In the genomic region with DNA sequence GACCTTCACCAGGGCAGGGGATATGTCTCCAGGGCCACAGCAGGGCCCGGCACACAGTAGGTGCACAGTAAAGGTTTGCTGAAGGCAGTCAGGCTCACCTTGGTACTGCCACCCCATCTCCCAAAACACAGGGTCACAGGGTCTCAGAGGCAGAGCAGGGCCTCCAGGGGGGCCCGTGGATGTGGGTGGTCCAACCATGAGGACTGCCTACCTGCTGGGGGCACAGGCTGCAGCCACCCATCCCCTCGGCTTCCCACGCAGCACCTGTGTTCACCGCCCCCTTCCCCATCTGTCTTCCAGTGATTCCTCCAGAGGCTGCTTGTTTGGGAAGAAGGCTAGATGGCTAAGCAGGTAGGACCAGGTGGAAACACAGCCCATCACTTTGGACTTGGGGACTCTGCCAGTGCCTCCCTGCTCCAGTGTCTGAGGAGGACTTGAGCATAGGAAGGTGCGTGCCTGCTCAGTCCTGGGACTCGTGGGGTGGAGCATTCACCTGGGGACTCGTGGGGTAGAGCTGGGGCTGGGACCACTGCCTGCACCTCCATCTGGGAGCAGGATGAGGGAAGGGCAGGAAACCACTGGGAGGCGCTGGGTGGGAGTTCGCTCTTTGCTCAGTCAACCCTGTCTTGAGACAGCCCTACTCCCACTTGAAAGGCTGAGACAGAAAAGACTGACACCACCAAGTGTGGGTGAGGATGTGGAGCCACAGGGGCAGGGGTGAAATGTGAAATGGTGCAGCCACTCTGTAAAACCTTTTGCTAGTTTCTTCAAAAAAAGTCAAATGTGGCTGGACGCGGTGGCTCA, we compare ENCODE assay signal across 8 cellular contexts. TPM values are rescaled to one million over a fixed set of nuclear protein-coding genes. Genes with fewer than 3 reads are reported as not detected.
A peak's percentile ranks its signal among the peaks of the same experiment; 100 is the strongest.
DNase-seq lines count a peak whose midpoint lies in the region; ATAC-seq and TF ChIP-seq lines count a peak whose summit lies in the region.

No MANE protein-coding gene starts in this region.

- no peak for ATAC-seq in activated T-cell treated with anti-CD3 and anti-CD28 coated beads, Interleukin-2, amount 50 U/mL, for 4 hours

- TF ChIP-seq CTCF in type B pancreatic cell (conservative IDR thresholded peaks at IDR 0.05), result no peak

- DNase-seq in activated T-cell treated with anti-CD3 and anti-CD28 coated beads, Interleukin-2, amount 50 U/mL, for 24 hours, result no peak
- no peak for DNase-seq in activated T-cell treated with anti-CD3 and anti-CD28 coated beads, Interleukin-2, amount 50 U/mL, for 48 hours
- no peak for DNase-seq in activated T-cell treated with anti-CD3 and anti-CD28 coated beads, Interleukin-2, amount 50 U/mL, for 4 hours
- DNase-seq in left kidney (ENCODE audit: low read depth, low spot score), result peak; percentile 46
- no peak for DNase-seq in type B pancreatic cell (ENCODE audit: extremely low spot score, unreplicated experiment)
- no peak for DNase-seq in NCI-H2029 (lab: John Stamatoyannopoulos, UW)
- DNase-seq in stimulated activated CD4-positive, alpha-beta T cell treated with anti-CD3 and anti-CD28 coated beads, Interleukin-12 subunit alpha, Interleukin-12 subunit beta, amount 100 ng/mL, for 4 hours, result no peak
- no peak for DNase-seq in DMS153 (lab: John Stamatoyannopoulos, UW)

- peaks cover 21% of the 10 kb centered on the region for H3K4me1 Mint-ChIP-seq in activated T-cell treated with anti-CD3 and anti-CD28 coated beads, Interleukin-2, amount 50 U/mL, for 24 hours (ENCODE audit: low read depth)
- H3K4me1 Mint-ChIP-seq in activated T-cell treated with anti-CD3 and anti-CD28 coated beads, Interleukin-2, amount 50 U/mL, for 4 hours (ENCODE audit: low read depth), result peaks cover 16% of the 10 kb centered on the region
- H3K4me1 Mint-ChIP-seq in type B pancreatic cell (ENCODE audit: unreplicated experiment), result peaks cover 45% of the 10 kb centered on the region

- H3K4me3 Mint-ChIP-seq in activated T-cell treated with anti-CD3 and anti-CD28 coated beads, Interleukin-2, amount 50 U/mL, for 24 hours, result peak overlapping the region; percentile 3
- peak overlapping the region; percentile 54 for H3K4me3 Mint-ChIP-seq in activated T-cell treated with anti-CD3 and anti-CD28 coated beads, Interleukin-2, amount 50 U/mL, for 4 hours
- H3K4me3 Mint-ChIP-seq in type B pancreatic cell, result peak overlapping the region; percentile 47

- H3K27me3 Mint-ChIP-seq in activated T-cell treated with anti-CD3 and anti-CD28 coated beads, Interleukin-2, amount 50 U/mL, for 24 hours, result no peaks in the 10 kb centered on the region
- H3K27me3 Mint-ChIP-seq in activated T-cell treated with anti-CD3 and anti-CD28 coated beads, Interleukin-2, amount 50 U/mL, for 4 hours (ENCODE audit: low read depth), result no peaks in the 10 kb centered on the region
- H3K27me3 Mint-ChIP-seq in type B pancreatic cell, result peaks cover 3% of the 10 kb centered on the region

- H3K27ac Mint-ChIP-seq in activated T-cell treated with anti-CD3 and anti-CD28 coated beads, Interleukin-2, amount 50 U/mL, for 24 hours, result no peak overlapping the region
- peak overlapping the region; percentile 88 for H3K27ac Mint-ChIP-seq in type B pancreatic cell

- H3K9me3 Mint-ChIP-seq in activated T-cell treated with anti-CD3 and anti-CD28 coated beads, Interleukin-2, amount 50 U/mL, for 24 hours, result no peaks in the 10 kb centered on the region
- H3K9me3 Mint-ChIP-seq in activated T-cell treated with anti-CD3 and anti-CD28 coated beads, Interleukin-2, amount 50 U/mL, for 4 hours, result no peaks in the 10 kb centered on the region
- no peaks in the 10 kb centered on the region for H3K9me3 Mint-ChIP-seq in type B pancreatic cell

- no peaks in the 10 kb centered on the region for H3K36me3 Mint-ChIP-seq in activated T-cell treated with anti-CD3 and anti-CD28 coated beads, Interleukin-2, amount 50 U/mL, for 24 hours (ENCODE audit: low read depth)
- H3K36me3 Mint-ChIP-seq in activated T-cell treated with anti-CD3 and anti-CD28 coated beads, Interleukin-2, amount 50 U/mL, for 4 hours (ENCODE audit: insufficient read depth), result no peaks in the 10 kb centered on the region
- peaks cover 3% of the 10 kb centered on the region for H3K36me3 Mint-ChIP-seq in type B pancreatic cell

RNA-seq across cellular contexts. Expression of a gene that starts 18.8 kb away (rescaled TPM):
- total RNA-seq in activated T-cell treated with anti-CD3 and anti-CD28 coated beads, Interleukin-2, amount 50 U/mL, for 4 hours, result 1 to 10 TPM; 4.8 to 6.2 (median 6.1) TPM
- total RNA-seq in type B pancreatic cell (ENCODE audit: low replicate concordance), result 56.9 and 71.0 TPM in 2 replicates

Comparison
In these comparisons a context has a peak if more than half of its experiments do, and no peak if none do; other contexts are left out.
1. H3K4me3 Mint-ChIP-seq: peak in every context shown above with its lines; median percentile 54 in activated T-cell treated with anti-CD3 and anti-CD28 coated beads, Interleukin-2, amount 50 U/mL, for 4 hours; 47 in type B pancreatic cell; 3 in activated T-cell treated with anti-CD3 and anti-CD28 coated beads, Interleukin-2, amount 50 U/mL, for 24 hours.